ENCODE assay signal across 14 cellular contexts in genomic region chr9:31323726-31324444, GRCh38.
DNase-seq lines count a peak whose midpoint lies in the region; ATAC-seq, FAIRE-seq and TF ChIP-seq lines count a peak whose summit lies in the region.
"Had no signal": no experiment of that assay in that cellular context is flagged by ENCODE, and none has a peak within 500 bp of the region (broad histone marks: within the 10 kb centered on the region; RNA-seq: fewer than 3 reads in every experiment).

No MANE protein-coding gene starts in this region.

- H3K9me3 ChIP-seq in HepG2 (ENCODE audit: low read length) (no peaks in the 10 kb centered on the region), sigmoid colon (no peaks in the 10 kb centered on the region)
- H3K9me3 ChIP-seq: ascending aorta, suprapubic skin had no signal

- no peak for DNase-seq in activated CD8-positive, alpha-beta memory T cell treated with anti-CD3 and anti-CD28 coated beads, Interleukin-2, amount 10 ng/mL, durations not matched to agents 7 days and 5 days
- DNase-seq in activated CD8-positive, alpha-beta memory T cell treated with anti-CD3 and anti-CD28 coated beads, Interleukin-2, amount 50 U/mL, for 48 hours: no peak
- no peak for DNase-seq in activated naive CD4-positive, alpha-beta T cell treated with anti-CD3 and anti-CD28 coated beads, Interleukin-2, amount 50 U/mL, for 72 hours (ENCODE audit: low spot score in 2 of 2)
- DNase-seq in NCI-H2227 (lab: John Stamatoyannopoulos, UW; ENCODE audit: unreplicated experiment): no peak
- DNase-seq in HepG2 (ENCODE audit: low spot score): no peak
- no peak for DNase-seq in sigmoid colon
- DNase-seq: NCI-H510A had no signal

- TF ChIP-seq POLR2A in HepG2 (IDR thresholded peaks at IDR 0.05; ENCODE audit: insufficient read depth in 1 of 2, low read depth in 2 of 2, low read length in 2 of 2) (no peak), sigmoid colon (IDR thresholded peaks at IDR 0.05) (no peak)

- H3K36me3 ChIP-seq in HepG2 (replicated peaks in 1 of 2; ENCODE audit: control insufficient read depth in 1 of 2, insufficient read depth in 2 of 2, low read length in 2 of 2) (no peaks in the 10 kb centered on the region), sigmoid colon (no peaks in the 10 kb centered on the region)
- H3K36me3 ChIP-seq: ascending aorta, suprapubic skin had no signal

- BruUV-seq in HepG2 (replicated peaks; lab: Mats Ljungman, UMichigan): no TSS peak

- H3K9me3 Mint-ChIP-seq in activated CD8-positive, alpha-beta memory T cell treated with anti-CD3 and anti-CD28 coated beads, Interleukin-2, amount 10 ng/mL, durations not matched to agents 7 days and 5 days (ENCODE audit: low read depth): no peaks in the 10 kb centered on the region
- peaks cover 15 to 22% of the 10 kb centered on the region in 2 donors for H3K9me3 Mint-ChIP-seq in activated naive CD4-positive, alpha-beta T cell treated with anti-CD3 and anti-CD28 coated beads, Interleukin-2, amount 50 U/mL, for 72 hours
- H3K9me3 Mint-ChIP-seq in stimulated activated memory B cell treated with anti-CD40 and anti-IgM and Interleukin-4, amounts not matched to agents 10 μg/mL and 1 μg/mL and 100 μg/mL, for 72 hours: no peaks in the 10 kb centered on the region

- no peaks in the 10 kb centered on the region for H3K4me1 ChIP-seq in HepG2 (ENCODE audit: insufficient read depth, low read length)
- no peaks in the 10 kb centered on the region for H3K4me1 ChIP-seq in sigmoid colon
- H3K4me1 ChIP-seq: ascending aorta, suprapubic skin had no signal

- WGBS in HepG2 (ENCODE audit: low lambda C conversion rate): 2% methylated on average over 2 of the region's 2 CpGs
- 47 to 63% methylated on average over 2 of the region's 2 CpGs for WGBS in sigmoid colon, 2 donors

- ATAC-seq in activated CD8-positive, alpha-beta memory T cell treated with anti-CD3 and anti-CD28 coated beads, Interleukin-2, amount 10 ng/mL, durations not matched to agents 7 days and 5 days: peak; percentile 63
- ATAC-seq in HG03175 (IDR thresholded peaks at IDR 0.05; ENCODE audit: unreplicated experiment) (peak; percentile 51), HepG2 (no peak)
- peak in 1 of 2 donors; percentile 52 for ATAC-seq in activated naive CD4-positive, alpha-beta T cell treated with anti-CD3 and anti-CD28 coated beads, Interleukin-2, amount 50 U/mL, for 72 hours
- peak; percentile 45 for ATAC-seq in stimulated activated memory B cell treated with anti-CD40 and anti-IgM and Interleukin-4, amounts not matched to agents 10 μg/mL and 1 μg/mL and 100 μg/mL, for 72 hours
- ATAC-seq: HCT116 had no signal

- H3K4me2 ChIP-seq in HepG2 (ENCODE audit: low read depth, low read length): no peak overlapping the region
- H3K4me2 ChIP-seq: hepatocyte had no signal

- H3K4me3 Mint-ChIP-seq in activated CD8-positive, alpha-beta memory T cell treated with anti-CD3 and anti-CD28 coated beads, Interleukin-2, amount 10 ng/mL, durations not matched to agents 7 days and 5 days: no peak overlapping the region
- no peak overlapping the region for H3K4me3 Mint-ChIP-seq in stimulated activated memory B cell treated with anti-CD40 and anti-IgM and Interleukin-4, amounts not matched to agents 10 μg/mL and 1 μg/mL and 100 μg/mL, for 72 hours

- POLR2A ChIA-PET in HepG2 (lab: Yijun Ruan, JAX): no interaction called here

- H3K27me3 Mint-ChIP-seq in activated CD8-positive, alpha-beta memory T cell treated with anti-CD3 and anti-CD28 coated beads, Interleukin-2, amount 10 ng/mL, durations not matched to agents 7 days and 5 days: no peaks in the 10 kb centered on the region
- H3K27me3 Mint-ChIP-seq in stimulated activated memory B cell treated with anti-CD40 and anti-IgM and Interleukin-4, amounts not matched to agents 10 μg/mL and 1 μg/mL and 100 μg/mL, for 72 hours: no peaks in the 10 kb centered on the region

- no peak for TF ChIP-seq EP300 in HepG2 (IDR thresholded peaks at IDR 0.05; ENCODE audit: low read depth in 2 of 2, low read length in 2 of 2)
- TF ChIP-seq EP300 in HepG2 (CRISPR knock-in tag; IDR thresholded peaks at IDR 0.05; ENCODE audit: borderline replicate concordance): no peak
- no peak for TF ChIP-seq EP300 in sigmoid colon (IDR thresholded peaks at IDR 0.05)

- H3K9ac ChIP-seq in HepG2 (ENCODE audit: insufficient read depth, low read depth, low read length): no peak overlapping the region

- no peak overlapping the region for H3K4me3 ChIP-seq in HepG2 (replicated peaks in 1 of 3; ENCODE audit: insufficient read depth in 1 of 3, low read depth in 2 of 3, low read length in 3 of 3)
- no peak overlapping the region for H3K4me3 ChIP-seq in sigmoid colon
- H3K4me3 ChIP-seq: ascending aorta, hepatocyte, suprapubic skin had no signal

- H3K27ac ChIP-seq in HepG2 (ENCODE audit: extremely low read length, insufficient read depth, low read length) (no peak overlapping the region), sigmoid colon (no peak overlapping the region)
- H3K27ac ChIP-seq: ascending aorta, hepatocyte, suprapubic skin had no signal

- H3K27me3 ChIP-seq in HepG2 (ENCODE audit: control insufficient read depth in 1 of 2, insufficient read depth in 2 of 2, low read length in 2 of 2) (peaks cover 0 to 2% of the 10 kb centered on the region in 2 experiments; a peak in 1 of 5 replicates), sigmoid colon (no peaks in the 10 kb centered on the region)
- H3K27me3 ChIP-seq: ascending aorta, hepatocyte, suprapubic skin had no signal

- FAIRE-seq in HepG2 (lab: Jason Lieb, UNC): no peak
- FAIRE-seq: endothelial cell of umbilical vein had no signal

- H3K27ac Mint-ChIP-seq in activated CD8-positive, alpha-beta memory T cell treated with anti-CD3 and anti-CD28 coated beads, Interleukin-2, amount 10 ng/mL, durations not matched to agents 7 days and 5 days: peak overlapping the region; percentile 18
- H3K27ac Mint-ChIP-seq in activated naive CD4-positive, alpha-beta T cell treated with anti-CD3 and anti-CD28 coated beads, Interleukin-2, amount 50 U/mL, for 72 hours: peak overlapping the region; percentile 75 to 90
- H3K27ac Mint-ChIP-seq in stimulated activated memory B cell treated with anti-CD40 and anti-IgM and Interleukin-4, amounts not matched to agents 10 μg/mL and 1 μg/mL and 100 μg/mL, for 72 hours: peak overlapping the region; percentile 63

- TF ChIP-seq RAD21 in HepG2 (CRISPR knock-in tag; IDR thresholded peaks at IDR 0.05): no peak

- intact Hi-C loops in HepG2 (cut with micrococcal nuclease; ENCODE audit: unreplicated experiment): no loop called here
- intact Hi-C loops in sigmoid colon (cut with DNase I): no loop called here

- H3K4me1 Mint-ChIP-seq in activated CD8-positive, alpha-beta memory T cell treated with anti-CD3 and anti-CD28 coated beads, Interleukin-2, amount 10 ng/mL, durations not matched to agents 7 days and 5 days: peaks cover 8% of the 10 kb centered on the region
- H3K4me1 Mint-ChIP-seq in stimulated activated memory B cell treated with anti-CD40 and anti-IgM and Interleukin-4, amounts not matched to agents 10 μg/mL and 1 μg/mL and 100 μg/mL, for 72 hours: peaks cover 10% of the 10 kb centered on the region

- CTCF ChIA-PET in activated CD8-positive, alpha-beta memory T cell treated with anti-CD3 and anti-CD28 coated beads, Interleukin-2, amount 10 ng/mL, durations not matched to agents 7 days and 5 days (lab: Charles Lee): no interaction called here
- CTCF ChIA-PET in HepG2 (lab: Yijun Ruan, JAX; ENCODE audit: low intra/inter-chr PET ratio, low total read pairs): no interaction called here

- no peaks in the 10 kb centered on the region for H4K20me1 ChIP-seq in HepG2 (ENCODE audit: insufficient read depth, low read length)

- no peaks in the 10 kb centered on the region for H3K36me3 Mint-ChIP-seq in activated CD8-positive, alpha-beta memory T cell treated with anti-CD3 and anti-CD28 coated beads, Interleukin-2, amount 10 ng/mL, durations not matched to agents 7 days and 5 days
- H3K36me3 Mint-ChIP-seq in activated naive CD4-positive, alpha-beta T cell treated with anti-CD3 and anti-CD28 coated beads, Interleukin-2, amount 50 U/mL, for 72 hours: peaks cover 0 to 13% of the 10 kb centered on the region in 2 donors
- H3K36me3 Mint-ChIP-seq in stimulated activated memory B cell treated with anti-CD40 and anti-IgM and Interleukin-4, amounts not matched to agents 10 μg/mL and 1 μg/mL and 100 μg/mL, for 72 hours: no peaks in the 10 kb centered on the region

- H2AFZ ChIP-seq in HepG2 (ENCODE audit: low read length): no peak overlapping the region
- H2AFZ ChIP-seq: hepatocyte had no signal

- H3K79me2 ChIP-seq in HepG2 (ENCODE audit: insufficient read depth, low read length): no peaks in the 10 kb centered on the region
- H3K79me2 ChIP-seq: hepatocyte had no signal

- in situ Hi-C loops in HepG2 (cut with HindIII; ENCODE audit: extremely low pct_ligation_motif_present, low pct_unique_long_range_greater_than_20kb): no loop called here

- TF ChIP-seq CTCF in HepG2 (CRISPR knock-in tag; IDR thresholded peaks at IDR 0.05) (no peak), sigmoid colon (IDR thresholded peaks at IDR 0.05) (no peak)

TF ChIP-seq in HepG2, 621 proteins besides CTCF, POLR2A, EP300 and RAD21:
- TF ChIP-seq PLRG1 (conservative IDR thresholded peaks at IDR 0.05): no peak
- TF ChIP-seq, protein P1, sequence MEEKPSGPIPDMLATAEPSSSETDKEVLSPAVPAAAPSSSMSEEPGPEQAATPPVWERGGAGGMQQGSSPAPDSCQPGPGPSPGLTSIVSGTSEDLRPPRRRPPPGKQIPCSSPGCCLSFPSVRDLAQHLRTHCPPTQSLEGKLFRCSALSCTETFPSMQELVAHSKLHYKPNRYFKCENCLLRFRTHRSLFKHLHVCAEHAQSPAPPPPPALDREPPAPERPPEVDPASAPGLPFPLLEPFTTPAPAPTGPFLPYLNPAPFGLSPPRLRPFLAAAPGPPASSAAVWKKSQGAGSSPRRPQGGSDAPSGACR (CRISPR knock-in tag; IDR thresholded peaks at IDR 0.05): no peak

Comparison
In these comparisons a context has a peak if more than half of its experiments do, and no peak if none do; other contexts are left out.
1. H3K27ac Mint-ChIP-seq: peak in every context shown above with its lines; median percentile 82 in activated naive CD4-positive, alpha-beta T cell treated with anti-CD3 and anti-CD28 coated beads, Interleukin-2, amount 50 U/mL, for 72 hours; 63 in stimulated activated memory B cell treated with anti-CD40 and anti-IgM and Interleukin-4, amounts not matched to agents 10 μg/mL and 1 μg/mL and 100 μg/mL, for 72 hours; 18 in activated CD8-positive, alpha-beta memory T cell treated with anti-CD3 and anti-CD28 coated beads, Interleukin-2, amount 10 ng/mL, durations not matched to agents 7 days and 5 days.